Comparison of ENCODE assay signal across 15 cellular contexts in the genomic region with DNA sequence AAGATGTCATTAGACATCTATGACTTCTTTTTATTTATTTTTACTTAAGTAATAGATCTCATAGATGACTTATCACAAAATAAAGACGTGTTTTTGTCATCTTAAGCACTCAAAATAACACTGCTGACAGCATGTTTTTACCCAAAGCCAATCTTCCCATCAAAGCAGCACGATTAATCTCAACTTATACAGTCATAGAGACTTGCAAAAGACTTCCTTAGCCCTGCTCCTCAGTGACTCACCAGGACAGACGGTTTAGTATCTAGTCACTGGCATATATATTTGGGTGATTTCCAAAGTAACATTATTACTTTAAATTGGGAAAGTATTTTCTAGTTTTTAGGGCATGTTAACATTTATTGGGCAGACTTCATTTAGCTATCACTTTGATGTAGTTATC. TPM values are rescaled to one million over a fixed set of nuclear protein-coding genes. Genes with fewer than 3 reads are reported as not detected.
DNase-seq lines count a peak whose midpoint lies in the region; ATAC-seq, FAIRE-seq and TF ChIP-seq lines count a peak whose summit lies in the region.
"Had no signal": no experiment of that assay in that cellular context is flagged by ENCODE, and none has a peak within 500 bp of the region (broad histone marks: within the 10 kb centered on the region; RNA-seq: fewer than 3 reads in every experiment).

No MANE protein-coding gene starts in this region.

- H3K9ac ChIP-seq in astrocyte (ENCODE audit: low read length), result no peak overlapping the region

- H3K4me3 ChIP-seq in AG09309 (ENCODE audit: control insufficient read depth, low read depth, low read length) (no peak overlapping the region), astrocyte (ENCODE audit: insufficient read depth, low read depth, low read length) (no peak overlapping the region), left lung (no peak overlapping the region)
- no peak overlapping the region for H3K4me3 ChIP-seq in effector memory CD4-positive, alpha-beta T cell (ENCODE audit: insufficient read depth, low read depth, low read length, poor library complexity, severe bottlenecking)
- H3K4me3 ChIP-seq: upper lobe of left lung had no signal

- H3K27me3 Mint-ChIP-seq in astrocyte (ENCODE audit: low read depth, unreplicated experiment), result no peaks in the 10 kb centered on the region

- H3K27ac Mint-ChIP-seq in astrocyte (ENCODE audit: unreplicated experiment), result no peak overlapping the region
- H3K27ac Mint-ChIP-seq: activated CD4-positive, alpha-beta memory T cell treated with anti-CD3 and anti-CD28 coated beads for 36 hours; CD8-positive, alpha-beta T cell had no signal

- intact Hi-C loops in left lung (cut with DNase I), result no loop called here

- H3K27me3 ChIP-seq in astrocyte (ENCODE audit: insufficient read depth, low read length) (no peaks in the 10 kb centered on the region), left lung (peaks cover 0 to 6% of the 10 kb centered on the region in 2 donors)
- no peaks in the 10 kb centered on the region for H3K27me3 ChIP-seq in effector memory CD4-positive, alpha-beta T cell (replicated peaks; ENCODE audit: control insufficient read depth, insufficient read depth, low read length, poor library complexity, severe bottlenecking)
- H3K27me3 ChIP-seq: upper lobe of left lung had no signal

- no peaks in the 10 kb centered on the region for H4K20me1 ChIP-seq in astrocyte (ENCODE audit: insufficient read depth, low read length)

- H3K27ac ChIP-seq in astrocyte (ENCODE audit: low read depth, low read length), result no peak overlapping the region
- peak overlapping the region in 1 of 2 donors; percentile 57 for H3K27ac ChIP-seq in left lung
- H3K27ac ChIP-seq in effector memory CD4-positive, alpha-beta T cell (ENCODE audit: insufficient read depth, low read length, poor library complexity, severe bottlenecking), result no peak overlapping the region

- peaks cover 3% of the 10 kb centered on the region for H3K4me1 ChIP-seq in astrocyte (ENCODE audit: insufficient read depth, low read length)
- peaks cover 0 to 55% of the 10 kb centered on the region in 2 donors for H3K4me1 ChIP-seq in left lung
- no peaks in the 10 kb centered on the region for H3K4me1 ChIP-seq in effector memory CD4-positive, alpha-beta T cell (ENCODE audit: control insufficient read depth, insufficient read depth, low read length, poor library complexity, severe bottlenecking)

- no peaks in the 10 kb centered on the region for H3K9me3 ChIP-seq in astrocyte (ENCODE audit: insufficient read depth, low read depth, low read length)
- no peaks in the 10 kb centered on the region for H3K9me3 ChIP-seq in left lung
- no peaks in the 10 kb centered on the region for H3K9me3 ChIP-seq in effector memory CD4-positive, alpha-beta T cell (ENCODE audit: control insufficient read depth, low read length)
- H3K9me3 ChIP-seq: upper lobe of left lung had no signal

- ATAC-seq in left lung, result peak; percentile 60
- ATAC-seq: CD8-positive, alpha-beta T cell; HCT116; sciatic nerve had no signal

- FAIRE-seq in astrocyte (lab: Jason Lieb, UNC), result no peak

- H3K36me3 ChIP-seq in astrocyte (ENCODE audit: insufficient read depth, low read length) (no peaks in the 10 kb centered on the region), left lung (no peaks in the 10 kb centered on the region)
- H3K36me3 ChIP-seq in effector memory CD4-positive, alpha-beta T cell (ENCODE audit: control insufficient read depth, insufficient read depth, low read length), result no peaks in the 10 kb centered on the region
- H3K36me3 ChIP-seq: upper lobe of left lung had no signal

- H3K9me3 Mint-ChIP-seq in astrocyte (ENCODE audit: unreplicated experiment), result no peaks in the 10 kb centered on the region
- H3K9me3 Mint-ChIP-seq: activated CD4-positive, alpha-beta memory T cell treated with anti-CD3 and anti-CD28 coated beads for 36 hours; CD8-positive, alpha-beta T cell had no signal

- no peak overlapping the region for H2AFZ ChIP-seq in astrocyte (ENCODE audit: low read depth, low read length)

- in situ Hi-C loops in GM13977 (cut with MboI; ENCODE audit: low pct_unique_long_range_greater_than_20kb, low sequenced_read_pairs, unreplicated experiment), result no loop called here

- H3K4me1 Mint-ChIP-seq in astrocyte (ENCODE audit: low read depth, unreplicated experiment), result peaks cover 7% of the 10 kb centered on the region

- no peak overlapping the region for H3K4me2 ChIP-seq in astrocyte (ENCODE audit: low read length)

- H3K79me2 ChIP-seq in astrocyte (ENCODE audit: insufficient read depth, low read length), result no peaks in the 10 kb centered on the region

- H3K36me3 Mint-ChIP-seq in astrocyte (ENCODE audit: low read depth, unreplicated experiment), result no peaks in the 10 kb centered on the region
- H3K36me3 Mint-ChIP-seq: activated CD4-positive, alpha-beta memory T cell treated with anti-CD3 and anti-CD28 coated beads for 36 hours; CD8-positive, alpha-beta T cell had no signal

- H3K4me3 Mint-ChIP-seq in astrocyte (ENCODE audit: unreplicated experiment), result no peak overlapping the region
- H3K4me3 Mint-ChIP-seq: activated CD4-positive, alpha-beta memory T cell treated with anti-CD3 and anti-CD28 coated beads for 36 hours; CD8-positive, alpha-beta T cell had no signal

- peak; percentile 58 for DNase-seq in AG09309 (ENCODE audit: low read depth)
- DNase-seq in LHCN-M2 (ENCODE audit: low read depth), result peak; percentile 49
- DNase-seq in astrocyte (ENCODE audit: low read depth), result peak; percentile 31
- DNase-seq in left lung, result no peak
- no peak for DNase-seq in effector memory CD4-positive, alpha-beta T cell
- no peak for DNase-seq in effector CD8-positive, alpha-beta T cell (lab: John Stamatoyannopoulos, UW)
- no peak for DNase-seq in GM13977 (ENCODE audit: low spot score)
- no peak for DNase-seq in HuH-7.5 (ENCODE audit: low spot score)
- DNase-seq: activated CD4-positive, alpha-beta memory T cell treated with anti-CD3 and anti-CD28 coated beads for 36 hours; CD8-positive, alpha-beta T cell; dermis blood vessel endothelial cell; upper lobe of left lung had no signal

- no peak for TF ChIP-seq CTCF in AG09309 (IDR thresholded peaks at IDR 0.05; ENCODE audit: control insufficient read depth, insufficient read depth, low read depth, low read length, missing control alignments)
- TF ChIP-seq CTCF in astrocyte (IDR thresholded peaks at IDR 0.05; ENCODE audit: insufficient read depth, low read depth, low read length), result no peak
- TF ChIP-seq CTCF in left lung (IDR thresholded peaks at IDR 0.05), result no peak
- no peak for TF ChIP-seq CTCF in GM13977 (IDR thresholded peaks at IDR 0.05; ENCODE audit: extremely low read depth, insufficient read depth, missing control alignments)

RNA-seq across cellular contexts. Expression of a gene that starts 3.8 kb away (rescaled TPM):
- total RNA-seq in LHCN-M2 (2014; rRNA removed) (not detected in 2 replicates), astrocyte (0.45 TPM in 1 of 2 replicates, not detected in the other), left lung (1 to 10 TPM; 1.9 to 2.0 TPM)
- polyA plus RNA-seq in LHCN-M2 (2012), result not detected
- total RNA-seq: activated CD4-positive, alpha-beta memory T cell treated with anti-CD3 and anti-CD28 coated beads for 36 hours; CD8-positive, alpha-beta T cell; dermis blood vessel endothelial cell; NCI-H460 had no signal

RNA-seq across cellular contexts. Expression of a gene that starts 10.7 kb away (rescaled TPM):
- total RNA-seq in LHCN-M2 (2014; rRNA removed), result not detected in 2 replicates
- not detected for polyA plus RNA-seq in LHCN-M2 (2012)
- total RNA-seq in astrocyte, result 0.96 and 0.98 TPM in 2 replicates
- total RNA-seq in left lung, result 10 to 100 TPM; 52.2 to 63.6 TPM
- total RNA-seq: activated CD4-positive, alpha-beta memory T cell treated with anti-CD3 and anti-CD28 coated beads for 36 hours; CD8-positive, alpha-beta T cell; dermis blood vessel endothelial cell; NCI-H460 had no signal

RNA-seq across cellular contexts. Expression of a gene that starts 30.0 kb away (rescaled TPM):
- total RNA-seq in LHCN-M2 (2014; rRNA removed) (9.6 and 11.7 TPM in 2 replicates), astrocyte (108 and 119 TPM in 2 replicates), left lung (10 to 100 TPM; 49.0 to 68.4 TPM)
- polyA plus RNA-seq in LHCN-M2 (2012), result 14.2 TPM

RNA-seq across cellular contexts. Expression of a gene that starts 52.7 kb away (rescaled TPM):
- not detected in 2 replicates for total RNA-seq in LHCN-M2 (2014; rRNA removed)
- polyA plus RNA-seq in LHCN-M2 (2012), result not detected
- total RNA-seq in astrocyte, result 1.1 and 1.4 TPM in 2 replicates
- 10 to 100 TPM; 25.4 to 75.7 TPM for total RNA-seq in left lung
- total RNA-seq: activated CD4-positive, alpha-beta memory T cell treated with anti-CD3 and anti-CD28 coated beads for 36 hours; NCI-H460 had no signal

Comparison
In these comparisons a context has a peak if more than half of its experiments do, and no peak if none do; other contexts are left out.
1. DNase-seq: peak in AG09309 (single experiment), LHCN-M2 (single experiment) and astrocyte (single experiment); none in left lung (0 of 2), effector memory CD4-positive, alpha-beta T cell (0 of 3), effector CD8-positive, alpha-beta T cell (single experiment), GM13977 (single experiment) and HuH-7.5 (single experiment).
2. RNA of a gene that starts 10.7 kb away (total RNA-seq): 52.2 to 63.6 TPM in left lung; 0.96 to 0.98 TPM in astrocyte and not detected in LHCN-M2; every median in the first group is over 10 times any median in the second.